19 cellular contexts compared by ENCODE assay signal in the genomic region with DNA sequence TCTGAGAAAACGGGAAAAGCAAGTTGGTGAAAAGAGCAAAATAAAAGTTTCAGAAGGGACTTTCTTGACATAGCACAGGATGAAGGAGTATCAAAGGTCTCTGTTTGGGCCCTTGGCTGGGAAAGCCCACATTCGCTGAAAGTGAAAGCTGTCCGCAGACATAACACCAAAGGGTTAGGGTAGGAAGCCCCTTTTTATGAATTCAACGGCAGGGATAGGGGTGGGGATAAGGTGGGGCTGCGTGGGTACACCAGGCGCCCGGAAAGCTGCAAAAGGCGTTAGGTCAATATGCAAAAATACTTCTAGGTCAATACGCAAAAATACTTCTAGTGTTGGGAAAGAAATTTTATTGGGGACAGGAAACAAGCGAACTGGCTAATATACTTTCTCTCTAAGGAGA.
DNase-seq lines count a peak whose midpoint lies in the region; ATAC-seq, FAIRE-seq and TF ChIP-seq lines count a peak whose summit lies in the region.
"Had no signal": no experiment of that assay in that cellular context is flagged by ENCODE, and none has a peak within 500 bp of the region (broad histone marks: within the 10 kb centered on the region; RNA-seq: fewer than 3 reads in every experiment).

No MANE protein-coding gene starts in this region.

- FAIRE-seq in A549 (lab: Jason Lieb, UNC), result no peak

- peaks cover 14% of the 10 kb centered on the region; the same call in 2 of the 3 replicates for H3K36me3 Mint-ChIP-seq in GM23338 (ENCODE audit: low read depth)
- H3K36me3 Mint-ChIP-seq in T-helper 17 cell (ENCODE audit: low read depth), result peaks cover 3% of the 10 kb centered on the region
- H3K36me3 Mint-ChIP-seq in stimulated activated naive B cell treated with anti-CD40 and anti-IgM and Interleukin-4, amounts not matched to agents 10 μg/mL and 1 μg/mL and 100 μg/mL, for 72 hours, result peaks cover 3 to 5% of the 10 kb centered on the region in 2 donors

- DNase-seq in A549 (ENCODE audit: low read depth in 1 of 2, low spot score in 1 of 2) (no peak), GM23338 (ENCODE audit: low spot score) (no peak), T-helper 17 cell (no peak), left cardiac atrium (no peak), DMS79 treated with DMSO at 0.1 percent for 48 hours (lab: John Stamatoyannopoulos, UW) (no peak), caudate nucleus (lab: John Stamatoyannopoulos, UW) (no peak)
- no peak for DNase-seq in stimulated activated naive B cell treated with anti-CD40 and anti-IgM and Interleukin-4, amounts not matched to agents 10 μg/mL and 1 μg/mL and 100 μg/mL, for 72 hours
- DNase-seq: activated CD4-positive, alpha-beta T cell treated with anti-CD3 and anti-CD28 coated beads, Interleukin-2, amount 50 U/mL, for 4 hours; activated T-cell treated with anti-CD3 and anti-CD28 coated beads, Interleukin-2, amount 50 U/mL, for 48 hours; amniotic stem cell; GF-D8; glutamatergic neuron; left colon; NCI-H1694 treated with DMSO at 0.1 percent for 48 hours; NCI-H510A treated with DMSO at 0.1 percent for 48 hours had no signal

- H3F3A ChIP-seq in GM23338 (replicated peaks; ENCODE audit: low read depth), result no peaks in the 10 kb centered on the region

- H3K79me2 ChIP-seq in GM23338 (replicated peaks; ENCODE audit: insufficient read depth), result no peaks in the 10 kb centered on the region

- H3K4me1 Mint-ChIP-seq in GM23338 (peaks cover 21% of the 10 kb centered on the region), T-helper 17 cell (peaks cover 6% of the 10 kb centered on the region)
- H3K4me1 Mint-ChIP-seq in stimulated activated naive B cell treated with anti-CD40 and anti-IgM and Interleukin-4, amounts not matched to agents 10 μg/mL and 1 μg/mL and 100 μg/mL, for 72 hours, result peaks cover 21 to 27% of the 10 kb centered on the region in 2 donors

- CTCF ChIA-PET in A549 (lab: Yijun Ruan, JAX), result interaction anchor here (0.7 to 0.8 kb wide), 2 partner anchors 11 to 215 kb away, joined by 3 to 5 read pairs; no protein-coding TSS in a partner anchor

- no peaks in the 10 kb centered on the region for H3K9me3 ChIP-seq in A549
- H3K9me3 ChIP-seq in T-helper 17 cell (ENCODE audit: control insufficient read depth, low read length, poor library complexity, severe bottlenecking), result no peaks in the 10 kb centered on the region
- H3K9me3 ChIP-seq: prostate gland had no signal

- H3K4me1 ChIP-seq in A549 (peaks cover 13% of the 10 kb centered on the region; the same call in 2 of the 3 replicates), GM23338 (ENCODE audit: insufficient read depth) (0 out of 2 replicates have a peak, but pooled peaks cover 4% of the 10 kb centered on the region)
- H3K4me1 ChIP-seq: prostate gland had no signal

- H3K9me2 ChIP-seq in GM23338 (ENCODE audit: insufficient read depth), result no peaks in the 10 kb centered on the region

- POLR2A ChIA-PET in A549 (lab: Yijun Ruan, JAX), result no interaction called here

- no peaks in the 10 kb centered on the region for H3K36me3 ChIP-seq in GM23338 (ENCODE audit: insufficient read depth)
- H3K36me3 ChIP-seq: prostate gland had no signal

- 0 out of 2 replicates have a peak, but pooled peaks cover 6% of the 10 kb centered on the region for H4K20me1 ChIP-seq in GM23338 (replicated peaks; ENCODE audit: insufficient read depth)

- TF ChIP-seq EP300 in A549 (IDR thresholded peaks at IDR 0.05), result no peak

- H3K27ac ChIP-seq in A549 (peak overlapping the region; percentile 69 to 71), GM23338 (ENCODE audit: low read depth) (no peak overlapping the region; the same call in 1 of the 2 replicates), caudate nucleus (ENCODE audit: low read depth, low read length) (no peak overlapping the region)
- H3K27ac ChIP-seq: epithelial cell of prostate, KMS-11, prostate gland had no signal

- 49% methylated on average over 10 of the region's 10 CpGs for WGBS in A549 (ENCODE audit: missing lambda C conversion rate)

- no peak for TF ChIP-seq POLR2A in A549 (IDR thresholded peaks at IDR 0.05; ENCODE audit: low read length)

- intact Hi-C loops in left cardiac atrium (cut with DNase I), result no loop called here

- peaks cover 60% of the 10 kb centered on the region for H3K27me3 ChIP-seq in GM23338 (ENCODE audit: insufficient read depth)

- H3K27me3 Mint-ChIP-seq in GM23338 (ENCODE audit: insufficient read depth, low read depth, poor library complexity) (peaks cover 28% of the 10 kb centered on the region), T-helper 17 cell (peaks cover 38% of the 10 kb centered on the region)
- H3K27me3 Mint-ChIP-seq in stimulated activated naive B cell treated with anti-CD40 and anti-IgM and Interleukin-4, amounts not matched to agents 10 μg/mL and 1 μg/mL and 100 μg/mL, for 72 hours, result peaks cover 17 to 24% of the 10 kb centered on the region in 2 donors

- H3K4me2 ChIP-seq in A549, result peak overlapping the region; percentile 84
- peak overlapping the region; percentile 81 for H3K4me2 ChIP-seq in GM23338
- H3K4me2 ChIP-seq: KMS-11 had no signal

- H3K4me3 Mint-ChIP-seq in GM23338 (peak overlapping the region; percentile 76), T-helper 17 cell (peak overlapping the region; percentile 64)
- no peak overlapping the region for H3K4me3 Mint-ChIP-seq in stimulated activated naive B cell treated with anti-CD40 and anti-IgM and Interleukin-4, amounts not matched to agents 10 μg/mL and 1 μg/mL and 100 μg/mL, for 72 hours

- no peak for TF ChIP-seq RAD21 in A549 (conservative IDR thresholded peaks at IDR 0.05 in 1 of 2, IDR thresholded peaks at IDR 0.05 in 1 of 2)

- ATAC-seq in A549 (peak in 1 of 2 experiments; percentile 18; a peak in 1 of 6 replicates), GM23338 (peak; percentile 13), T-helper 17 cell (no peak), left cardiac atrium (no peak)
- ATAC-seq in stimulated activated naive B cell treated with anti-CD40 and anti-IgM and Interleukin-4, amounts not matched to agents 10 μg/mL and 1 μg/mL and 100 μg/mL, for 72 hours (replicated peaks), result no peak
- ATAC-seq: left colon had no signal

- peak overlapping the region; percentile 99 for H2AFZ ChIP-seq in GM23338

- peaks cover 34% of the 10 kb centered on the region for H3K9me3 Mint-ChIP-seq in GM23338
- H3K9me3 Mint-ChIP-seq in stimulated activated naive B cell treated with anti-CD40 and anti-IgM and Interleukin-4, amounts not matched to agents 10 μg/mL and 1 μg/mL and 100 μg/mL, for 72 hours, result peaks cover 0 to 12% of the 10 kb centered on the region in 2 donors

- TF ChIP-seq CTCF in A549 (IDR thresholded peaks at IDR 0.05) (no peak), GM23338 (conservative IDR thresholded peaks at IDR 0.05; ENCODE audit: low read depth in 2 of 2) (no peak)

- no peak overlapping the region for H3K27ac Mint-ChIP-seq in GM23338
- H3K27ac Mint-ChIP-seq in T-helper 17 cell, result peak overlapping the region; percentile 84
- no peak overlapping the region for H3K27ac Mint-ChIP-seq in stimulated activated naive B cell treated with anti-CD40 and anti-IgM and Interleukin-4, amounts not matched to agents 10 μg/mL and 1 μg/mL and 100 μg/mL, for 72 hours

- peak overlapping the region; percentile 42 for H3K4me3 ChIP-seq in A549
- peak overlapping the region; percentile 71 for H3K4me3 ChIP-seq in GM23338
- H3K4me3 ChIP-seq in iPS-11a (ENCODE audit: low read depth, low read length), result peak overlapping the region; percentile 24
- H3K4me3 ChIP-seq: prostate gland had no signal

TF ChIP-seq in A549, 52 proteins besides CTCF, POLR2A, EP300 and RAD21 (continues in another document):
- no peak for TF ChIP-seq NR3C1 (IDR thresholded peaks at IDR 0.05)
- TF ChIP-seq JUN (IDR thresholded peaks at IDR 0.05), result no peak
- TF ChIP-seq PBX3 (IDR thresholded peaks at IDR 0.05), result no peak
- no peak for TF ChIP-seq BHLHE40 (IDR thresholded peaks at IDR 0.05; ENCODE audit: low read depth, low read length)
- TF ChIP-seq, protein P1, sequence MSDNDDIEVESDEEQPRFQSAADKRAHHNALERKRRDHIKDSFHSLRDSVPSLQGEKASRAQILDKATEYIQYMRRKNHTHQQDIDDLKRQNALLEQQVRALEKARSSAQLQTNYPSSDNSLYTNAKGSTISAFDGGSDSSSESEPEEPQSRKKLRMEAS (IDR thresholded peaks at IDR 0.05), result no peak
- no peak for TF ChIP-seq FOXS1 (CRISPR knock-in tag; IDR thresholded peaks at IDR 0.05)
- TF ChIP-seq ESRRA (IDR thresholded peaks at IDR 0.05; ENCODE audit: borderline replicate concordance, low read length), result no peak
- no peak for TF ChIP-seq TP53 (CRISPR knock-in tag; IDR thresholded peaks at IDR 0.05)
- no peak for TF ChIP-seq ZNF302 (CRISPR knock-in tag; IDR thresholded peaks at IDR 0.05)

Comparison
In these comparisons a context has a peak if more than half of its experiments do, and no peak if none do; other contexts are left out.
1. H3K27ac ChIP-seq: peak in A549 (2 of 2); none in GM23338 (single experiment) and caudate nucleus (single experiment).
2. H3K4me3 Mint-ChIP-seq: peak in GM23338 (single experiment) and T-helper 17 cell (single experiment); none in stimulated activated naive B cell treated with anti-CD40 and anti-IgM and Interleukin-4, amounts not matched to agents 10 μg/mL and 1 μg/mL and 100 μg/mL, for 72 hours (0 of 2).
3. Peak in every context shown above with its lines, with median percentiles within 50 percentile points of each other: H3K4me3 ChIP-seq.